ENCODE assay signal across 24 cellular contexts in genomic region chr1:112335351-112335750, GRCh38.
DNase-seq lines count a peak whose midpoint lies in the region; ATAC-seq, FAIRE-seq and TF ChIP-seq lines count a peak whose summit lies in the region.
"Had no signal": no experiment of that assay in that cellular context is flagged by ENCODE, and none has a peak within 500 bp of the region (broad histone marks: within the 10 kb centered on the region; RNA-seq: fewer than 3 reads in every experiment).

No MANE protein-coding gene starts in this region.

- CTCF ChIA-PET in RWPE1 (lab: Yijun Ruan, JAX) (interaction anchor here (3.0 kb wide), 1 partner anchor 37 kb away, joined by 17 read pairs; no protein-coding TSS in a partner anchor), GM10248 (lab: Yijun Ruan, JAX) (interaction anchor here (0.7 to 1.3 kb wide), 3 partner anchors 13 to 54 kb away, joined by 3 to 4 read pairs (median 4); no protein-coding TSS in a partner anchor)
- CTCF ChIA-PET in activated CD8-positive, alpha-beta memory T cell treated with anti-CD3 and anti-CD28 coated beads, Interleukin-2, amount 10 ng/mL, durations not matched to agents 7 days and 5 days (lab: Charles Lee) = no interaction called here
- CTCF ChIA-PET in CD4-positive, alpha-beta T cell (lab: Charles Lee) = no interaction called here

- H3K9me3 Mint-ChIP-seq in activated CD8-positive, alpha-beta memory T cell treated with anti-CD3 and anti-CD28 coated beads, Interleukin-2, amount 10 ng/mL, durations not matched to agents 7 days and 5 days (ENCODE audit: low read depth) = no peaks in the 10 kb centered on the region
- no peaks in the 10 kb centered on the region for H3K9me3 Mint-ChIP-seq in CD4-positive, alpha-beta T cell

- no peaks in the 10 kb centered on the region for H3K9me3 ChIP-seq in CD4-positive, alpha-beta T cell (ENCODE audit: control insufficient read depth, low read length)
- H3K9me3 ChIP-seq: Peyer's patch had no signal

- DNase-seq in GM03348 (ENCODE audit: low spot score) (peak; percentile 20), RWPE1 (ENCODE audit: low spot score) (peak; percentile 22), bronchial epithelial cell (ENCODE audit: low read depth) (peak; percentile 89), occipital lobe (lab: John Stamatoyannopoulos, UW) (peak; percentile 7), DMS153 (lab: John Stamatoyannopoulos, UW) (no peak), GM10248 (ENCODE audit: extremely low spot score) (no peak)
- no peak for DNase-seq in activated CD8-positive, alpha-beta memory T cell treated with anti-CD3 and anti-CD28 coated beads, Interleukin-2, amount 10 ng/mL, durations not matched to agents 7 days and 5 days
- no peak for DNase-seq in CD4-positive, alpha-beta T cell
- DNase-seq: EL, GOT3, NCI-H1694, NCI-H2081, NCI-H2171, NCI-H345, NCI-H524, NCI-H82, Peyer's patch, Right ventricle myocardium superior had no signal

- TF ChIP-seq CTCF in RWPE1 (conservative IDR thresholded peaks at IDR 0.05; ENCODE audit: low read depth) = no peak
- TF ChIP-seq CTCF in bronchial epithelial cell (IDR thresholded peaks at IDR 0.05; ENCODE audit: insufficient read depth, low read length, severe bottlenecking) = no peak
- no peak for TF ChIP-seq CTCF in CD4-positive, alpha-beta T cell (IDR thresholded peaks at IDR 0.05)
- no peak for TF ChIP-seq CTCF in GM10248 (IDR thresholded peaks at IDR 0.05; ENCODE audit: control extremely low read depth, extremely low read depth, low read depth, missing control alignments)

- no peaks in the 10 kb centered on the region for H3K27me3 ChIP-seq in bronchial epithelial cell (ENCODE audit: control insufficient read depth, insufficient read depth, low read length)
- peaks cover 16% of the 10 kb centered on the region for H3K27me3 ChIP-seq in CD4-positive, alpha-beta T cell (ENCODE audit: control insufficient read depth, insufficient read depth, low read length)
- H3K27me3 ChIP-seq: Peyer's patch had no signal

- POLR2A ChIA-PET in RWPE1 (lab: Yijun Ruan, JAX; ENCODE audit: low non-redundant PET) (no interaction called here), GM10248 (lab: Yijun Ruan, JAX) (no interaction called here)
- POLR2A ChIA-PET in CD4-positive, alpha-beta T cell (lab: Charles Lee) = no interaction called here

- H3K27ac ChIP-seq in RWPE1 = no peak overlapping the region
- no peak overlapping the region for H3K27ac ChIP-seq in CD4-positive, alpha-beta T cell (ENCODE audit: low read depth, low read length)
- H3K27ac ChIP-seq: Peyer's patch had no signal

- H3K27me3 Mint-ChIP-seq in activated CD8-positive, alpha-beta memory T cell treated with anti-CD3 and anti-CD28 coated beads, Interleukin-2, amount 10 ng/mL, durations not matched to agents 7 days and 5 days = peaks cover 48% of the 10 kb centered on the region
- H3K27me3 Mint-ChIP-seq in CD4-positive, alpha-beta T cell = peaks cover 45% of the 10 kb centered on the region

- H3K36me3 ChIP-seq in bronchial epithelial cell (ENCODE audit: control insufficient read depth, insufficient read depth, low read length) = no peaks in the 10 kb centered on the region
- H3K36me3 ChIP-seq: Peyer's patch had no signal

- no peaks in the 10 kb centered on the region for H3K36me3 Mint-ChIP-seq in activated CD8-positive, alpha-beta memory T cell treated with anti-CD3 and anti-CD28 coated beads, Interleukin-2, amount 10 ng/mL, durations not matched to agents 7 days and 5 days
- no peaks in the 10 kb centered on the region for H3K36me3 Mint-ChIP-seq in CD4-positive, alpha-beta T cell (ENCODE audit: low read depth)
- H3K36me3 Mint-ChIP-seq: CD14-positive monocyte, IgD-negative memory B cell had no signal

- no peak overlapping the region for H3K27ac Mint-ChIP-seq in activated CD8-positive, alpha-beta memory T cell treated with anti-CD3 and anti-CD28 coated beads, Interleukin-2, amount 10 ng/mL, durations not matched to agents 7 days and 5 days
- no peak overlapping the region for H3K27ac Mint-ChIP-seq in CD4-positive, alpha-beta T cell
- H3K27ac Mint-ChIP-seq: B cell, CD14-positive monocyte, IgD-negative memory B cell had no signal

- peak; percentile 64 for FAIRE-seq in bronchial epithelial cell (lab: Jason Lieb, UNC)
- FAIRE-seq: A204.1, D721Med, GM12878 had no signal

- no peaks in the 10 kb centered on the region for H3K4me1 Mint-ChIP-seq in activated CD8-positive, alpha-beta memory T cell treated with anti-CD3 and anti-CD28 coated beads, Interleukin-2, amount 10 ng/mL, durations not matched to agents 7 days and 5 days
- H3K4me1 Mint-ChIP-seq in CD4-positive, alpha-beta T cell (ENCODE audit: low read depth) = peaks cover 5% of the 10 kb centered on the region

- intact Hi-C loops in CD4-positive, alpha-beta T cell (cut with DNase I, micrococcal nuclease) = no loop called here

- H3K4me3 Mint-ChIP-seq in activated CD8-positive, alpha-beta memory T cell treated with anti-CD3 and anti-CD28 coated beads, Interleukin-2, amount 10 ng/mL, durations not matched to agents 7 days and 5 days = no peak overlapping the region
- no peak overlapping the region for H3K4me3 Mint-ChIP-seq in CD4-positive, alpha-beta T cell
- H3K4me3 Mint-ChIP-seq: B cell, CD14-positive monocyte, IgD-negative memory B cell had no signal

- no peak for ATAC-seq in activated CD8-positive, alpha-beta memory T cell treated with anti-CD3 and anti-CD28 coated beads, Interleukin-2, amount 10 ng/mL, durations not matched to agents 7 days and 5 days
- no peak for ATAC-seq in CD4-positive, alpha-beta T cell (ENCODE audit: poor library complexity)
- ATAC-seq: GM12878 had no signal

- H3K4me3 ChIP-seq in bronchial epithelial cell (ENCODE audit: low read depth, low read length) = no peak overlapping the region
- H3K4me3 ChIP-seq: GM12878, Peyer's patch had no signal

Comparison
In these comparisons a context has a peak if more than half of its experiments do, and no peak if none do; other contexts are left out.
1. DNase-seq: peak in GM03348 (single experiment), RWPE1 (single experiment), bronchial epithelial cell (single experiment) and occipital lobe (single experiment); none in DMS153 (single experiment), activated CD8-positive, alpha-beta memory T cell treated with anti-CD3 and anti-CD28 coated beads, Interleukin-2, amount 10 ng/mL, durations not matched to agents 7 days and 5 days (single experiment), CD4-positive, alpha-beta T cell (0 of 10) and GM10248 (single experiment).
2. CTCF ChIA-PET loops: an anchor here in RWPE1 (3.0 kb wide) and GM10248 (0.7 to 1.3 kb wide); none called in activated CD8-positive, alpha-beta memory T cell treated with anti-CD3 and anti-CD28 coated beads, Interleukin-2, amount 10 ng/mL, durations not matched to agents 7 days and 5 days and CD4-positive, alpha-beta T cell.